In the genomic region with DNA sequence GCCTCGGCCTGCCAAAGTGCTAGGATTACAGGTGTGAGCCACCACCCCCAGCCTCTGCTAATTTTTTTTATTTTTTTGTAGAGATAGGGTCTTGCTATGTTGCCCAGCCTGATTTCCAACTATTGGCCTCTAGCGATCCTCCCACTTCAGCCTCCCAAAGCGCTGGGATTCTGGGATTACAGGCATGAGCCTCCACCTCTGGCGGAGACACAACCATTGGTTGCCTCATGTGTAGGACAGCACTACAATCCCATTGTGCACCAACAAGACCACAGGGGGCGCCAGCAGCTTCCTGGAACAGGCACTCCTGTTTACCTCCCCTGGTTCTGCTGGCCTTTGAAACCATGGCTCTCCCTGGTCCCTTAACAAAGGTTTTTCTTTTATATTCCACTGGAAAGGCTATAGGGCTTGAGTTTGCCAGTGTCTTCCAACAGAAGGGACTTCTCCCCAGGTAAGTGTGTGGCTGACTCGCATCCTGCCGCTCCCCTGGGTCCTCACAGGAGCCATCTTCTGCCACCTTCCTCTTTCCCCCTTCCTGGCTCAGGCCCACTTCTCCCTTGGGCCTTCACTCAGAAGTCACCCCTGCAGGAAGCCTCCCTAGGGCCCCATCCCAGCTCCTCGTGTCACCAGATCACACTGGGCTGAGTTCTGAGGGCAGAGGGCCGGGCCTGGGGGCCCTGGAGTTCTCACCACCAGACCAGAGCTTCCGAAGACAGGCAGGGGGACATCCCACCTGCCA, we compare ENCODE assay signal across 1 cellular context.
TF ChIP-seq lines count a peak whose summit lies in the region.

No MANE protein-coding gene starts in this region.

TF ChIP-seq in K562, 482 proteins besides CTCF, POLR2A, EP300 and RAD21 (continued from another document):
- TF ChIP-seq, protein P1, sequence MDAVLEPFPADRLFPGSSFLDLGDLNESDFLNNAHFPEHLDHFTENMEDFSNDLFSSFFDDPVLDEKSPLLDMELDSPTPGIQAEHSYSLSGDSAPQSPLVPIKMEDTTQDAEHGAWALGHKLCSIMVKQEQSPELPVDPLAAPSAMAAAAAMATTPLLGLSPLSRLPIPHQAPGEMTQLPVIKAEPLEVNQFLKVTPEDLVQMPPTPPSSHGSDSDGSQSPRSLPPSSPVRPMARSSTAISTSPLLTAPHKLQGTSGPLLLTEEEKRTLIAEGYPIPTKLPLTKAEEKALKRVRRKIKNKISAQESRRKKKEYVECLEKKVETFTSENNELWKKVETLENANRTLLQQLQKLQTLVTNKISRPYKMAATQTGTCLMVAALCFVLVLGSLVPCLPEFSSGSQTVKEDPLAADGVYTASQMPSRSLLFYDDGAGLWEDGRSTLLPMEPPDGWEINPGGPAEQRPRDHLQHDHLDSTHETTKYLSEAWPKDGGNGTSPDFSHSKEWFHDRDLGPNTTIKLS (IDR thresholded peaks at IDR 0.05; ENCODE audit: borderline replicate concordance, low read depth): no peak
- TF ChIP-seq ZNF589 (CRISPR knock-in tag; IDR thresholded peaks at IDR 0.05; ENCODE audit: low read depth) (0 out of 2 replicates have a peak, but pooled peaks have one; percentile 28), ZEB2 (IDR thresholded peaks at IDR 0.05) (0 out of 2 replicates have a peak, but pooled peaks have one; percentile 22), NFYB (IDR thresholded peaks at IDR 0.05; ENCODE audit: extremely low read depth, insufficient read length) (no peak), SETDB1 (IDR thresholded peaks at IDR 0.05; ENCODE audit: low read length) (no peak), POLR3G (IDR thresholded peaks at IDR 0.05; ENCODE audit: extremely low read depth, insufficient read length, insufficient replicate concordance) (no peak), NR2C1 (IDR thresholded peaks at IDR 0.05) (no peak), NR2C1 (tag; IDR thresholded peaks at IDR 0.05) (0 out of 2 replicates have a peak, but pooled peaks have one; percentile 27), HMG20A (CRISPR knock-in tag; conservative IDR thresholded peaks at IDR 0.05) (no peak), EP400 (IDR thresholded peaks at IDR 0.05) (peak; percentile 51; the same call in 1 of the 2 replicates), ATF1 (CRISPR knock-in tag; IDR thresholded peaks at IDR 0.05) (no peak), ATF1 (tag; IDR thresholded peaks at IDR 0.05) (no peak), ZBTB1 (CRISPR knock-in tag; IDR thresholded peaks at IDR 0.05; ENCODE audit: borderline replicate concordance, low read depth) (no peak), ZNF316 (IDR thresholded peaks at IDR 0.05) (no peak), SMC3 (conservative IDR thresholded peaks at IDR 0.05; ENCODE audit: insufficient read depth, low read depth, low read length) (peak; percentile 16; the same call in 1 of the 2 replicates), CREM (IDR thresholded peaks at IDR 0.05; ENCODE audit: low read depth) (no peak; the same call in 1 of the 2 replicates), BRCA1 (IDR thresholded peaks at IDR 0.05) (no peak), BRCA1 (CRISPR knock-in tag; IDR thresholded peaks at IDR 0.05) (no peak), GTF2E2 (tag; IDR thresholded peaks at IDR 0.05) (no peak), NFATC3 (IDR thresholded peaks at IDR 0.05) (no peak), TEAD4 (IDR thresholded peaks at IDR 0.05; ENCODE audit: low read length) (no peak), TEAD4 (CRISPR knock-in tag; IDR thresholded peaks at IDR 0.05; ENCODE audit: borderline replicate concordance) (no peak), ZKSCAN3 (CRISPR knock-in tag; IDR thresholded peaks at IDR 0.05) (no peak), EZH2 (IDR thresholded peaks at IDR 0.05; ENCODE audit: borderline replicate concordance, low read depth, low read length) (no peak), IFI16 (CRISPR knock-in tag; IDR thresholded peaks at IDR 0.05) (no peak), POLR2B (IDR thresholded peaks at IDR 0.05; ENCODE audit: low read depth, partially characterized antibody) (no peak)
- TF ChIP-seq, protein P2, sequence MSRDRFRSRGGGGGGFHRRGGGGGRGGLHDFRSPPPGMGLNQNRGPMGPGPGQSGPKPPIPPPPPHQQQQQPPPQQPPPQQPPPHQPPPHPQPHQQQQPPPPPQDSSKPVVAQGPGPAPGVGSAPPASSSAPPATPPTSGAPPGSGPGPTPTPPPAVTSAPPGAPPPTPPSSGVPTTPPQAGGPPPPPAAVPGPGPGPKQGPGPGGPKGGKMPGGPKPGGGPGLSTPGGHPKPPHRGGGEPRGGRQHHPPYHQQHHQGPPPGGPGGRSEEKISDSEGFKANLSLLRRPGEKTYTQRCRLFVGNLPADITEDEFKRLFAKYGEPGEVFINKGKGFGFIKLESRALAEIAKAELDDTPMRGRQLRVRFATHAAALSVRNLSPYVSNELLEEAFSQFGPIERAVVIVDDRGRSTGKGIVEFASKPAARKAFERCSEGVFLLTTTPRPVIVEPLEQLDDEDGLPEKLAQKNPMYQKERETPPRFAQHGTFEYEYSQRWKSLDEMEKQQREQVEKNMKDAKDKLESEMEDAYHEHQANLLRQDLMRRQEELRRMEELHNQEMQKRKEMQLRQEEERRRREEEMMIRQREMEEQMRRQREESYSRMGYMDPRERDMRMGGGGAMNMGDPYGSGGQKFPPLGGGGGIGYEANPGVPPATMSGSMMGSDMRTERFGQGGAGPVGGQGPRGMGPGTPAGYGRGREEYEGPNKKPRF (IDR thresholded peaks at IDR 0.05; ENCODE audit: low read depth, low read length): no peak
- TF ChIP-seq, protein P3, sequence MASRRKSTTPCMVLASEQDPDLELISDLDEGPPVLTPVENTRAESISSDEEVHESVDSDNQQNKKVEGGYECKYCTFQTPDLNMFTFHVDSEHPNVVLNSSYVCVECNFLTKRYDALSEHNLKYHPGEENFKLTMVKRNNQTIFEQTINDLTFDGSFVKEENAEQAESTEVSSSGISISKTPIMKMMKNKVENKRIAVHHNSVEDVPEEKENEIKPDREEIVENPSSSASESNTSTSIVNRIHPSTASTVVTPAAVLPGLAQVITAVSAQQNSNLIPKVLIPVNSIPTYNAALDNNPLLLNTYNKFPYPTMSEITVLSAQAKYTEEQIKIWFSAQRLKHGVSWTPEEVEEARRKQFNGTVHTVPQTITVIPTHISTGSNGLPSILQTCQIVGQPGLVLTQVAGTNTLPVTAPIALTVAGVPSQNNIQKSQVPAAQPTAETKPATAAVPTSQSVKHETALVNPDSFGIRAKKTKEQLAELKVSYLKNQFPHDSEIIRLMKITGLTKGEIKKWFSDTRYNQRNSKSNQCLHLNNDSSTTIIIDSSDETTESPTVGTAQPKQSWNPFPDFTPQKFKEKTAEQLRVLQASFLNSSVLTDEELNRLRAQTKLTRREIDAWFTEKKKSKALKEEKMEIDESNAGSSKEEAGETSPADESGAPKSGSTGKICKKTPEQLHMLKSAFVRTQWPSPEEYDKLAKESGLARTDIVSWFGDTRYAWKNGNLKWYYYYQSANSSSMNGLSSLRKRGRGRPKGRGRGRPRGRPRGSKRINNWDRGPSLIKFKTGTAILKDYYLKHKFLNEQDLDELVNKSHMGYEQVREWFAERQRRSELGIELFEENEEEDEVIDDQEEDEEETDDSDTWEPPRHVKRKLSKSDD (conservative IDR thresholded peaks at IDR 0.05; ENCODE audit: low read length): no peak
- TF ChIP-seq, protein P4, sequence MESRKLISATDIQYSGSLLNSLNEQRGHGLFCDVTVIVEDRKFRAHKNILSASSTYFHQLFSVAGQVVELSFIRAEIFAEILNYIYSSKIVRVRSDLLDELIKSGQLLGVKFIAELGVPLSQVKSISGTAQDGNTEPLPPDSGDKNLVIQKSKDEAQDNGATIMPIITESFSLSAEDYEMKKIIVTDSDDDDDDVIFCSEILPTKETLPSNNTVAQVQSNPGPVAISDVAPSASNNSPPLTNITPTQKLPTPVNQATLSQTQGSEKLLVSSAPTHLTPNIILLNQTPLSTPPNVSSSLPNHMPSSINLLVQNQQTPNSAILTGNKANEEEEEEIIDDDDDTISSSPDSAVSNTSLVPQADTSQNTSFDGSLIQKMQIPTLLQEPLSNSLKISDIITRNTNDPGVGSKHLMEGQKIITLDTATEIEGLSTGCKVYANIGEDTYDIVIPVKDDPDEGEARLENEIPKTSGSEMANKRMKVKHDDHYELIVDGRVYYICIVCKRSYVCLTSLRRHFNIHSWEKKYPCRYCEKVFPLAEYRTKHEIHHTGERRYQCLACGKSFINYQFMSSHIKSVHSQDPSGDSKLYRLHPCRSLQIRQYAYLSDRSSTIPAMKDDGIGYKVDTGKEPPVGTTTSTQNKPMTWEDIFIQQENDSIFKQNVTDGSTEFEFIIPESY (CRISPR knock-in tag; IDR thresholded peaks at IDR 0.05): peak; percentile 97
